8 cellular contexts compared by ENCODE assay signal in the genomic region with DNA sequence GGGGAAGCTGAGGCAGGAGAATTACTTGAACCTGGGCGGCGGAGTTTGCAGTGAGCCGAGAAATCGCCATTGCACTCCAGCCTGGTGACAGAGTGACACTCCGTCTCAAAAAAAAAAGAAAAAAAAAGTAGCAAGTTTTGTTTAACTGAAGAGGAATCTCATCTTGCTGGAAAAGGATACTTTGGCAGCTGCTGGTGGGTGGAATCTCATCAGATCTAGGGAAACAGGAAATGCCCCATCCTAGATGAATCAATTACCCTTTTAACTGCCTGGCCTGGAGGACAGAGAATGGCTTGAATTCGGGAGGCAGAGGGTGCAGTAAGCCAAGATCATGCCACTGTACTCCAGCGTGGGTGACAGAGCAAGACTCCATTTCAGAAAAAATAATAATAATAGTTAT. TPM values are rescaled to one million over a fixed set of nuclear protein-coding genes. Genes with fewer than 3 reads are reported as not detected.
"Had no signal": no experiment of that assay in that cellular context is flagged by ENCODE, and none has a peak within 500 bp of the region (broad histone marks: within the 10 kb centered on the region; RNA-seq: fewer than 3 reads in every experiment).

No MANE protein-coding gene starts in this region.

- DNase-seq: GM23248, H9, HCEC 1CT, KBM-7 had no signal

- H3K27ac Mint-ChIP-seq: H9, IgD-negative memory B cell had no signal

- H3K4me3 ChIP-seq: GM23248 had no signal

- H3K4me3 Mint-ChIP-seq: H9, IgD-negative memory B cell had no signal

- H3K9ac ChIP-seq: GM23248 had no signal

- H2AFZ ChIP-seq: GM23248 had no signal

- ATAC-seq: HepG2 had no signal

- H3K27ac ChIP-seq: GM23248, HL-60 had no signal

- H3K27me3 Mint-ChIP-seq: IgD-negative memory B cell had no signal

RNA-seq across cellular contexts. Expression of gene ZNF320, which starts 8.4 kb away (rescaled TPM):
- polyA plus RNA-seq: HepG2 had no signal

RNA-seq across cellular contexts. Expression of gene ZNF888, which starts 34.2 kb away (rescaled TPM):
- total RNA-seq: HT1080 had no signal
